ENCODE assay signal across 14 cellular contexts in the genomic region with DNA sequence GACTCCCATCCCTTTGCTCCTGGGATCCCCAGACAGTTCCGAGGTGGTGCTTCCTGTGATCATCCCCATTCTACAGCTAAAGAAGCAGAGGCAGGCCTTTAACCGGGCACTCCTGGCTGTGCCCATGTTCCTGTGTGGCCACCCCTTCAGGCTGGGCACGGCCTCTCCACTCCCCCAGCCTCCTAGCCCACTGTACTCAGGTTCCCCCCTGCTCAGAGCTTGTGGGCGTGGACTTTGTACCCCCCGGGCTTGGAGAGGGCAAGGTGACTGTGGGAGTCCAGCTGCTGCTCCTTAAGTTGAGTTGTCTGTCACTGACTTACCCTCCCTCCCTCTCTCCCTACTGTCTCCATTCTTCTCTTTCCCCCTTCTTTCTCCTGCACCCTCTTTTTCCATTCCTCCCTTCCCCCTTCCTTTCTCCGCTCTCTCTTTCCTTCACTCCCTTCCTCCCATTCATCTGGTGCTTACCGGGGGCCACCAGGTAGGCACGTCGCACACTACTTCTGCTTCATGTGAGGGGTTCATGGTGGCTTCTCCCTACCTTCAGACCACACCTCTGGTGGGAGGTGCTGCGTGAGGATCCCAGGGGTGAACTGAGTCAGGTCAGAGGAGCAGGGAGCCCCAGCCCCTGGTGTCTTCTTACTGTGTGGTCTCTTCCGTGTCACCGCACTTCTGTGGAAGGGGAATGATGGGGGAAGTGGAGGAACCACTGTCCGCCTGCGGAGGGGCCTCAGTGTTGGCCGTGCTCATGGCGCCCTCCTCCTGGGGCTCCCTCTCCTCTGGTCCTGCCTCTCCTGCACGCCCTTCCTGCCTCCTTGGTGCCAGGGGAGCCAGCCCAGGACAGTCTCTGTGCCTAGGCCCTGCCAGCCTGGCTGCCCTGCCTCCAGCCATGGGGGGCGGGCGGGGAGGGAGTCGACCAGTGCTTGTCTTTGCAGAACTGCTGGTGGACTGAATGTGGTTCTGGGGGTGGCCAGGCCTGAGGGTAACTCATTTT. TPM values are rescaled to one million over a fixed set of nuclear protein-coding genes. Genes with fewer than 3 reads are reported as not detected.
A peak's percentile ranks its signal among the peaks of the same experiment; 100 is the strongest.
DNase-seq lines count a peak whose midpoint lies in the region; ATAC-seq, FAIRE-seq and TF ChIP-seq lines count a peak whose summit lies in the region.
"Had no signal": no experiment of that assay in that cellular context is flagged by ENCODE, and none has a peak within 500 bp of the region (broad histone marks: within the 10 kb centered on the region; RNA-seq: fewer than 3 reads in every experiment).

No MANE protein-coding gene starts in this region.

- no peaks in the 10 kb centered on the region for H3K9me3 Mint-ChIP-seq in CD4-positive, alpha-beta T cell

- no peak overlapping the region for H2AFZ ChIP-seq in MM.1S (ENCODE audit: low read length)

- H3K4me3 Mint-ChIP-seq in CD4-positive, alpha-beta T cell, result no peak overlapping the region
- H3K4me3 Mint-ChIP-seq: activated naive CD8-positive, alpha-beta T cell had no signal

- H3K36me3 ChIP-seq in adipocyte (ENCODE audit: control insufficient read depth, insufficient read depth, low read length, severe bottlenecking) (peaks cover 7% of the 10 kb centered on the region), right lobe of liver (no peaks in the 10 kb centered on the region), small intestine (ENCODE audit: control insufficient read depth in 2 of 2, insufficient read depth in 2 of 2, low read length in 2 of 2) (no peaks in the 10 kb centered on the region), MM.1S (replicated peaks; ENCODE audit: insufficient read depth, low read length) (no peaks in the 10 kb centered on the region)

- TF ChIP-seq CTCF in CD4-positive, alpha-beta T cell (IDR thresholded peaks at IDR 0.05), result no peak
- TF ChIP-seq CTCF in right lobe of liver (IDR thresholded peaks at IDR 0.05) (no peak), MM.1S (IDR thresholded peaks at IDR 0.05; ENCODE audit: low read length) (no peak)

- H3K36me3 Mint-ChIP-seq in CD4-positive, alpha-beta T cell (ENCODE audit: low read depth), result peaks cover 14% of the 10 kb centered on the region

- peaks cover 32% of the 10 kb centered on the region for H3K79me2 ChIP-seq in MM.1S (ENCODE audit: low read length)

- DNase-seq in CD4-positive, alpha-beta T cell, result no peak
- DNase-seq in adipocyte (ENCODE audit: low read depth), result no peak
- DNase-seq in right lobe of liver, result no peak
- DNase-seq in small intestine, result peak; percentile 49
- DNase-seq in MM.1S, result no peak
- no peak for DNase-seq in activated CD8-positive, alpha-beta memory T cell treated with anti-CD3 and anti-CD28 coated beads, Interleukin-2, amount 50 U/mL, for 4 hours
- DNase-seq in NCI-H2227 treated with DMSO at 0.1 percent for 48 hours (lab: John Stamatoyannopoulos, UW), result no peak
- DNase-seq: erythroblast, NCI-H146, NCI-H446 treated with DMSO at 0.1 percent for 48 hours, RPMI8226 had no signal

- H3K27me3 Mint-ChIP-seq in CD4-positive, alpha-beta T cell, result no peaks in the 10 kb centered on the region
- H3K27me3 Mint-ChIP-seq: activated naive CD8-positive, alpha-beta T cell had no signal

- intact Hi-C loops in CD4-positive, alpha-beta T cell (cut with DNase I, micrococcal nuclease), result loop anchor here in 1 of 2 experiments (10.0 kb wide), 1 partner anchor 69 kb away; no protein-coding TSS in a partner anchor
- intact Hi-C loops in right lobe of liver (cut with DNase I), result no loop called here

- CTCF ChIA-PET in CD4-positive, alpha-beta T cell (lab: Charles Lee), result no interaction called here

- H3K4me2 ChIP-seq in MM.1S (ENCODE audit: low read depth, low read length), result no peak overlapping the region

- H3K9me3 ChIP-seq in CD4-positive, alpha-beta T cell (ENCODE audit: control insufficient read depth, low read length), result no peaks in the 10 kb centered on the region
- H3K9me3 ChIP-seq in adipocyte (ENCODE audit: control insufficient read depth, low read length) (no peaks in the 10 kb centered on the region), right lobe of liver (no peaks in the 10 kb centered on the region), small intestine (ENCODE audit: control insufficient read depth, low read depth) (no peaks in the 10 kb centered on the region), MM.1S (replicated peaks; ENCODE audit: insufficient read depth, low read length) (no peaks in the 10 kb centered on the region)

- no peak overlapping the region for H3K4me3 ChIP-seq in adipocyte (ENCODE audit: low read length)
- H3K4me3 ChIP-seq in right lobe of liver, result no peak overlapping the region
- H3K4me3 ChIP-seq in small intestine (ENCODE audit: low read depth in 1 of 2, low read length in 2 of 2), result no peak overlapping the region
- no peak overlapping the region for H3K4me3 ChIP-seq in MM.1S (ENCODE audit: low read length)

- ATAC-seq in CD4-positive, alpha-beta T cell (ENCODE audit: poor library complexity), result no peak
- ATAC-seq in right lobe of liver, result peak in 2 of 4 donors; percentile 2 to 10
- ATAC-seq in GM18867 (IDR thresholded peaks at IDR 0.05; ENCODE audit: unreplicated experiment), result no peak

- no peaks in the 10 kb centered on the region for H3K27me3 ChIP-seq in CD4-positive, alpha-beta T cell (ENCODE audit: control insufficient read depth, insufficient read depth, low read length)
- H3K27me3 ChIP-seq in adipocyte (replicated peaks; ENCODE audit: control insufficient read depth, insufficient read depth, low read length), result no peaks in the 10 kb centered on the region
- H3K27me3 ChIP-seq in right lobe of liver, result no peaks in the 10 kb centered on the region
- H3K27me3 ChIP-seq in small intestine (ENCODE audit: control insufficient read depth in 2 of 2, insufficient read depth in 2 of 2, low read length in 2 of 2), result no peaks in the 10 kb centered on the region
- no peaks in the 10 kb centered on the region for H3K27me3 ChIP-seq in MM.1S (replicated peaks; ENCODE audit: insufficient read depth, low read length)

- POLR2A ChIA-PET in CD4-positive, alpha-beta T cell (lab: Charles Lee), result no interaction called here

- WGBS in right lobe of liver (ENCODE audit: insufficient coverage, low coverage, low lambda C conversion rate, missing lambda C conversion rate), result 73% methylated on average over 13 of the region's 20 CpGs
- WGBS in small intestine, 3 donors, result 77 to 85% (median 83%) methylated on average over 20 of the region's 20 CpGs

- peak overlapping the region; percentile 17 for H3K27ac Mint-ChIP-seq in CD4-positive, alpha-beta T cell
- H3K27ac Mint-ChIP-seq: activated naive CD8-positive, alpha-beta T cell had no signal

- H3F3A ChIP-seq in MM.1S (ENCODE audit: insufficient read depth, low read length), result peaks cover 11% of the 10 kb centered on the region

- peak overlapping the region; percentile 9 for H3K9ac ChIP-seq in adipocyte (ENCODE audit: low read length)
- no peak overlapping the region for H3K9ac ChIP-seq in MM.1S (ENCODE audit: low read length)

- H3K4me1 Mint-ChIP-seq in CD4-positive, alpha-beta T cell (ENCODE audit: low read depth), result peaks cover 95% of the 10 kb centered on the region

- no peak for TF ChIP-seq POLR2A in right lobe of liver (IDR thresholded peaks at IDR 0.05)

- H3K9me2 ChIP-seq in MM.1S (replicated peaks; ENCODE audit: insufficient read depth, low read length), result no peaks in the 10 kb centered on the region

- H4K20me1 ChIP-seq in MM.1S (ENCODE audit: insufficient read depth, low read length), result 0 out of 2 replicates have a peak, but pooled peaks cover 3% of the 10 kb centered on the region

- H3K27ac ChIP-seq in CD4-positive, alpha-beta T cell (ENCODE audit: low read depth, low read length), result no peak overlapping the region
- H3K27ac ChIP-seq in right lobe of liver, result peak overlapping the region; percentile 21 to 45 (median 40)
- H3K27ac ChIP-seq in small intestine (ENCODE audit: low read depth in 1 of 2, low read length in 1 of 2), result peak overlapping the region; percentile 56 to 64
- no peak overlapping the region for H3K27ac ChIP-seq in MM.1S (ENCODE audit: low read length)

- H3K4me1 ChIP-seq in adipocyte (ENCODE audit: control insufficient read depth, insufficient read depth, low read length) (peaks cover 18% of the 10 kb centered on the region), right lobe of liver (peaks cover 0 to 38% (median 22%) of the 10 kb centered on the region in 4 donors), small intestine (ENCODE audit: control insufficient read depth in 2 of 2, insufficient read depth in 1 of 2, low read depth in 1 of 2, low read length in 1 of 2) (peaks cover 4 to 32% of the 10 kb centered on the region in 2 donors), MM.1S (ENCODE audit: low read length) (peaks cover 13% of the 10 kb centered on the region)

- no peak for FAIRE-seq in small intestine (lab: Jason Lieb, UNC)
- FAIRE-seq: GM19239 had no signal

RNA-seq across cellular contexts. Expression of a gene that starts 29.7 kb away (rescaled TPM):
- total RNA-seq in CD4-positive, alpha-beta T cell, result 10 to 100 TPM; 33.5 to 35.3 TPM
- total RNA-seq in right lobe of liver, result 10 to 100 TPM; 12.2 to 23.0 (median 16.5) TPM
- 10 to 100 TPM; 43.8 to 74.7 (median 43.9) TPM for polyA plus RNA-seq in small intestine

Comparison
In these comparisons a context has a peak if more than half of its experiments do, and no peak if none do; other contexts are left out.
1. H3K27ac ChIP-seq: peak in right lobe of liver (3 of 3) and small intestine (2 of 2); none in CD4-positive, alpha-beta T cell (single experiment) and MM.1S (single experiment).